Comparison of ENCODE assay signal across 16 cellular contexts in the genomic region with DNA sequence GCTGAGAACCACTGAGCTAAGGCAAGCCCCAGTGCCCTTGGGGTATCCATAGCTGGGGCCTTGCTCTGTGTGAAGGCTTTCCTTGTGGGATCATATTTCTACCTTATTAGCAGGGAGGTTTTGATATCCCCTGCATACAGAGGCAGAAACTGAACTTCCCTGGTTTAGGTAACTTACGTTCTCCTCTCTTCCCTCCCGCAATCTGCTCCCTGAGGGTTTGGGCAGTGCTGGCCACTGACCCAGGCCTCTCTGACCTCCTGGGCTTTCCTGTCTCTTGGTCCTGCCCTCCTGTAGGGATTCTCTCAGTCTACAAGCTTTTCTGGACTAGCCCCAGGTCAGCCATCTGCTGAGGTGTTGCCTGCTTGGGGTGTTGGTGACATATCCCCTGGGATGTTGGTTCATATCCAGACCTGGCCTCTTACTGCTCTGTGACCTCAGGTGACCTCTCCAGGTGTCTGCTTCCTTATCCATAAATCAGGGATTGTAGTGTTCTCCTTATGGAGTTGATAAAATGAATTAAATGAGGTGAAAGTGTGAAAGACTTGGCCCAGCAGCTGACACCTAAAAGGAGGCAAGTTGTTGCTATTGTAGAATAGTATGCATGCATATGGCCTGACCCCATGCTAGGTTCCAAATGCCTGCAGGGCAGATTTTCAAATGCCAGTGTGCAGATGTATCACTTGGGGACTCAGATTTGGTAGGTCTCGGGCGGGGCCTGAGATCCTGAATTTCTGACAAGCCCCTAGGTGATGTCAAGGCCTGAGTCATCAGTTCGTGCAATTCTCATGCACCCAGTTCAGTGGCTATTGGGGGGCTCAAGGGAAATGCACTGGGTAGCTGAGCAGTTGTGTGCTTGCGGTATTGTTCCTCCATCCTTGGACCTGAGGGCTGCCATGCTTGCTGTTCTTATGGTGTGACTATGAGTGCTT.
"Had no signal": no experiment of that assay in that cellular context is flagged by ENCODE, and none has a peak within 500 bp of the region (broad histone marks: within the 10 kb centered on the region; RNA-seq: fewer than 3 reads in every experiment).

No MANE protein-coding gene starts in this region.

- H3K36me3 Mint-ChIP-seq: activated CD8-positive, alpha-beta memory T cell treated with anti-CD3 and anti-CD28 coated beads, Interleukin-2, amount 10 ng/mL, durations not matched to agents 7 days and 5 days; activated naive CD8-positive, alpha-beta T cell; naive thymus-derived CD4-positive, alpha-beta T cell; stimulated activated memory B cell treated with anti-CD40 and anti-IgM and Interleukin-4, amounts not matched to agents 10 μg/mL and 1 μg/mL and 100 μg/mL, for 72 hours had no signal

- H3K27me3 Mint-ChIP-seq: activated CD8-positive, alpha-beta memory T cell treated with anti-CD3 and anti-CD28 coated beads, Interleukin-2, amount 10 ng/mL, durations not matched to agents 7 days and 5 days had no signal

- DNase-seq: activated CD4-positive, alpha-beta T cell treated with anti-CD3 and anti-CD28 coated beads, Interleukin-2, amount 50 U/mL, for 48 hours; activated CD8-positive, alpha-beta memory T cell treated with anti-CD3 and anti-CD28 coated beads, Interleukin-2, amount 10 ng/mL, durations not matched to agents 7 days and 5 days; activated gamma-delta T cell; activated T-cell treated with anti-CD3 and anti-CD28 coated beads, Interleukin-2, amount 50 U/mL, for 4 hours; amygdala; foreskin melanocyte; lower lobe of right lung; naive thymus-derived CD4-positive, alpha-beta T cell; small intestine; tibial artery had no signal

- H3K27me3 ChIP-seq: neutrophil, tibial artery, vagina had no signal

- H3K27ac ChIP-seq: lower lobe of right lung, neutrophil, vagina had no signal

- H3K4me1 Mint-ChIP-seq: activated CD8-positive, alpha-beta memory T cell treated with anti-CD3 and anti-CD28 coated beads, Interleukin-2, amount 10 ng/mL, durations not matched to agents 7 days and 5 days; naive thymus-derived CD4-positive, alpha-beta T cell; stimulated activated memory B cell treated with anti-CD40 and anti-IgM and Interleukin-4, amounts not matched to agents 10 μg/mL and 1 μg/mL and 100 μg/mL, for 72 hours had no signal

- H3K27ac Mint-ChIP-seq: activated CD8-positive, alpha-beta memory T cell treated with anti-CD3 and anti-CD28 coated beads, Interleukin-2, amount 10 ng/mL, durations not matched to agents 7 days and 5 days; activated naive CD8-positive, alpha-beta T cell; naive thymus-derived CD4-positive, alpha-beta T cell; stimulated activated memory B cell treated with anti-CD40 and anti-IgM and Interleukin-4, amounts not matched to agents 10 μg/mL and 1 μg/mL and 100 μg/mL, for 72 hours had no signal

- H3K36me3 ChIP-seq: lower lobe of right lung, neutrophil, tibial artery, vagina had no signal

- ATAC-seq: activated CD4-positive, CD25-positive, alpha-beta regulatory T cell treated with anti-CD3 and anti-CD28 coated beads, Interleukin-2, amount 50 U/mL, for 24 hours; activated CD8-positive, alpha-beta memory T cell treated with anti-CD3 and anti-CD28 coated beads, Interleukin-2, amount 10 ng/mL, durations not matched to agents 7 days and 5 days; activated T-cell treated with anti-CD3 and anti-CD28 coated beads, Interleukin-2, amount 50 U/mL, for 4 hours; lower lobe of right lung; naive thymus-derived CD4-positive, alpha-beta T cell; stimulated activated memory B cell treated with anti-CD40 and anti-IgM and Interleukin-4, amounts not matched to agents 10 μg/mL and 1 μg/mL and 100 μg/mL, for 72 hours had no signal

- H3K9me3 Mint-ChIP-seq: activated T-cell treated with anti-CD3 and anti-CD28 coated beads, Interleukin-2, amount 50 U/mL, for 4 hours; stimulated activated memory B cell treated with anti-CD40 and anti-IgM and Interleukin-4, amounts not matched to agents 10 μg/mL and 1 μg/mL and 100 μg/mL, for 72 hours had no signal

- H3K4me1 ChIP-seq: lower lobe of right lung, vagina had no signal

- H3K4me3 Mint-ChIP-seq: activated CD8-positive, alpha-beta memory T cell treated with anti-CD3 and anti-CD28 coated beads, Interleukin-2, amount 10 ng/mL, durations not matched to agents 7 days and 5 days; activated naive CD8-positive, alpha-beta T cell; activated T-cell treated with anti-CD3 and anti-CD28 coated beads, Interleukin-2, amount 50 U/mL, for 4 hours; brain; naive thymus-derived CD4-positive, alpha-beta T cell; stimulated activated memory B cell treated with anti-CD40 and anti-IgM and Interleukin-4, amounts not matched to agents 10 μg/mL and 1 μg/mL and 100 μg/mL, for 72 hours had no signal

- H3K4me3 ChIP-seq: lower lobe of right lung, tibial artery, vagina had no signal
